Comparison of ENCODE assay signal across 8 cellular contexts in the genomic region with DNA sequence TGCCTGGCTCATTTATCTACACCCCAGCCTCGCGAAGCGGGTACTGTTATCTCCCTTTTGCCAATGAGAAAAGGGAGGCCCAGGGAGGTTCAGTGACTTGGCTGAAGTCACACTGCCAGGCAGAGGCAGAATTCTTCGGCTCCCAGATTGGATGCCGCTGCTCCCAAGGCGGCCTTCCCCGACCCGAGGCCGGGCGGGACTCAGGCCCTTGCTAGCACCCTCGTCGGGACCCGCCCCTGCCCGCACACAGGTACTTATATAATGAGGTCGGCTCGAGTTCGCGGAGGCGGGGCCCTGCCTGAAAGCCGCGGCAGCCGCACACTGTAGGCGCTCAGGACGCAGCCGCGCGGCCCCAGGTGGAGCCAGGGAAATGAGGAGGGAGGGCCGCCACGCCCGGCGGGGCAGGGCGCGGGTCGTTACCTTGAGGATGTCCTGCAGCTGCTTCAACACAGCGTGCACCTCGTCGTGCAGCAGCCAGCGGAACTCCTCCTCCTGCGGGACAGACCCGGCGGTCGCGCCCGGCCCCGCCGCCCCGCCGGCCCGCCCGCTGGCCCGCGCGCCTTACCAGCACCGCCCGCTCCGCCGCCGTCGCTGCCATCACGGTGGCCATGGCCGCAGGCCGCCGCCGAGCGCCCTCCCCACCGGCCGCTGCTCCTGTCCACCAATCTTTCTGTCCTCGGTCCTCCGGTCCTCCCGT. TPM values are rescaled to one million over a fixed set of nuclear protein-coding genes. Genes with fewer than 3 reads are reported as not detected.
DNase-seq lines count a peak whose midpoint lies in the region; ATAC-seq, FAIRE-seq and TF ChIP-seq lines count a peak whose summit lies in the region.

A gene with protein sequence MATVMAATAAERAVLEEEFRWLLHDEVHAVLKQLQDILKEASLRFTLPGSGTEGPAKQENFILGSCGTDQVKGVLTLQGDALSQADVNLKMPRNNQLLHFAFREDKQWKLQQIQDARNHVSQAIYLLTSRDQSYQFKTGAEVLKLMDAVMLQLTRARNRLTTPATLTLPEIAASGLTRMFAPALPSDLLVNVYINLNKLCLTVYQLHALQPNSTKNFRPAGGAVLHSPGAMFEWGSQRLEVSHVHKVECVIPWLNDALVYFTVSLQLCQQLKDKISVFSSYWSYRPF (minus strand): TSS at position 672 of the 697 bp plus-strand sequence. CDS start 62 bp downstream, at position 610.

- POLR2A ChIA-PET in activated CD4-positive, alpha-beta memory T cell treated with anti-CD3 and anti-CD28 coated beads for 36 hours (lab: Charles Lee): interaction anchor here (1.5 kb wide), 2 partner anchors 33 to 68 kb away, joined by 3 to 5 read pairs; a partner anchor contains a TSS

- intact Hi-C loops in activated CD4-positive, alpha-beta memory T cell treated with anti-CD3 and anti-CD28 coated beads for 36 hours (cut with micrococcal nuclease): loop anchor here (1.0 to 2.0 kb wide), 4 partner anchors 34 to 109 kb away; a partner anchor contains a TSS

- peak; percentile 80 for FAIRE-seq in GM19239 (lab: Jason Lieb, UNC)

- no peak for TF ChIP-seq CTCF in BE2C (IDR thresholded peaks at IDR 0.05; ENCODE audit: low read depth, low read length)
- TF ChIP-seq CTCF in lung (IDR thresholded peaks at IDR 0.05; ENCODE audit: control extremely low read depth, extremely low read depth): no peak

- peaks cover 6% of the 10 kb centered on the region for H3K36me3 Mint-ChIP-seq in activated CD4-positive, alpha-beta memory T cell treated with anti-CD3 and anti-CD28 coated beads for 36 hours

- H3K27ac Mint-ChIP-seq in activated CD4-positive, alpha-beta memory T cell treated with anti-CD3 and anti-CD28 coated beads for 36 hours: peak within 1 kb of the TSS; percentile 38

- ATAC-seq in HG03439 (IDR thresholded peaks at IDR 0.05; ENCODE audit: unreplicated experiment) (peak; percentile 54), lung (ENCODE audit: insufficient read depth, low FRiP score) (peak; percentile 38)

- H3K4me3 ChIP-seq in BE2C (ENCODE audit: low read depth, low read length): peak within 1 kb of the TSS; percentile 80
- peak within 1 kb of the TSS; percentile 75 to 81 for H3K4me3 ChIP-seq in duodenal mucosa (ENCODE audit: low read depth in 1 of 2, low read length in 2 of 2)
- H3K4me3 ChIP-seq in lung: peak within 1 kb of the TSS; percentile 68

- peaks cover 11% of the 10 kb centered on the region for H3K4me1 ChIP-seq in BE2C
- peaks cover 27 to 32% of the 10 kb centered on the region in 2 donors for H3K4me1 ChIP-seq in duodenal mucosa (ENCODE audit: control insufficient read depth in 1 of 2, insufficient read depth in 2 of 2, low read length in 2 of 2)
- H3K4me1 ChIP-seq in lung (ENCODE audit: control insufficient read depth in 2 of 2, insufficient read depth in 2 of 2, low read length in 2 of 2): peaks cover 0 to 14% of the 10 kb centered on the region in 2 donors

- peaks cover 14% of the 10 kb centered on the region for H3K36me3 ChIP-seq in BE2C
- H3K36me3 ChIP-seq in duodenal mucosa (ENCODE audit: control insufficient read depth in 1 of 2, insufficient read depth in 2 of 2, low read length in 2 of 2): peaks cover 0 to 36% of the 10 kb centered on the region in 2 donors
- H3K36me3 ChIP-seq in lung (ENCODE audit: control insufficient read depth in 2 of 2, insufficient read depth in 2 of 2, low read length in 2 of 2): peaks cover 5 to 36% of the 10 kb centered on the region in 2 donors

- WGBS in lung, 2 donors: 0 to 1% methylated on average over 41 to 70 of the region's 70 CpGs

- no peaks in the 10 kb centered on the region for H3K27me3 ChIP-seq in BE2C
- H3K27me3 ChIP-seq in duodenal mucosa (ENCODE audit: control insufficient read depth in 1 of 2, insufficient read depth in 2 of 2, low read length in 2 of 2): no peaks in the 10 kb centered on the region
- H3K27me3 ChIP-seq in lung (ENCODE audit: control insufficient read depth, insufficient read depth): no peaks in the 10 kb centered on the region

- H3K27ac ChIP-seq in duodenal mucosa (ENCODE audit: low read depth, low read length) (peak within 1 kb of the TSS; percentile 89), lung (ENCODE audit: low read depth in 1 of 2, low read length in 1 of 2) (peak within 1 kb of the TSS; percentile 86 to 90)

- peak; percentile 61 for DNase-seq in BE2C
- DNase-seq in GM19239 (ENCODE audit: insufficient read length, low spot score): peak; percentile 65
- DNase-seq in NCI-H510A treated with DMSO at 0.1 percent for 48 hours (lab: John Stamatoyannopoulos, UW): peak; percentile 84
- peak; percentile 83 for DNase-seq in activated CD4-positive, alpha-beta memory T cell treated with anti-CD3 and anti-CD28 coated beads for 36 hours
- peak; percentile 88 for DNase-seq in lung (ENCODE audit: low spot score)
- DNase-seq in stimulated activated CD4-positive, alpha-beta T cell treated with anti-CD3 and anti-CD28 coated beads, TNF-alpha, amount 100 ng/mL, for 24 hours (ENCODE audit: low read depth in 3 of 3): peak; percentile 39 to 75 (median 50)

- peaks cover 9% of the 10 kb centered on the region for H3K4me1 Mint-ChIP-seq in activated CD4-positive, alpha-beta memory T cell treated with anti-CD3 and anti-CD28 coated beads for 36 hours (ENCODE audit: low read depth)

- CTCF ChIA-PET in activated CD4-positive, alpha-beta memory T cell treated with anti-CD3 and anti-CD28 coated beads for 36 hours (lab: Charles Lee): interaction anchor here (0.6 to 1.9 kb wide), 4 partner anchors 10 to 68 kb away, joined by 3 to 4 read pairs (median 4); a partner anchor contains a TSS

- H3K4me3 Mint-ChIP-seq in activated CD4-positive, alpha-beta memory T cell treated with anti-CD3 and anti-CD28 coated beads for 36 hours: peak within 1 kb of the TSS; percentile 75

- peak within 1 kb of the TSS; percentile 73 to 88 for H3K9ac ChIP-seq in duodenal mucosa (ENCODE audit: low read depth in 1 of 2, low read length in 2 of 2)

- H3K9me3 ChIP-seq in BE2C (no peaks in the 10 kb centered on the region), duodenal mucosa (ENCODE audit: control insufficient read depth in 1 of 2, low read length in 2 of 2) (no peaks in the 10 kb centered on the region), lung (ENCODE audit: control insufficient read depth in 2 of 2, insufficient read depth in 1 of 2, low read length in 1 of 2) (no peaks in the 10 kb centered on the region)

- H3K9me3 Mint-ChIP-seq in activated CD4-positive, alpha-beta memory T cell treated with anti-CD3 and anti-CD28 coated beads for 36 hours: no peaks in the 10 kb centered on the region

- no peaks in the 10 kb centered on the region for H3K27me3 Mint-ChIP-seq in activated CD4-positive, alpha-beta memory T cell treated with anti-CD3 and anti-CD28 coated beads for 36 hours

RNA-seq across cellular contexts. Expression of the gene that starts here (rescaled TPM):
- polyA plus RNA-seq in BE2C (2012; ENCODE audit: insufficient read depth, insufficient read length, low read depth): 246 TPM
- 1 to 10 TPM; 6.2 to 6.3 TPM for total RNA-seq in activated CD4-positive, alpha-beta memory T cell treated with anti-CD3 and anti-CD28 coated beads for 36 hours
- total RNA-seq in lung: 10 to 100 TPM; 14.6 to 37.1 TPM
- polyA plus RNA-seq in lung: 10 to 100 TPM; 28.4 to 32.6 TPM

Comparison
In these comparisons a context has a peak if more than half of its experiments do, and no peak if none do; other contexts are left out.
1. Peak in every context shown above with its lines: DNase-seq, ATAC-seq, H3K4me3 ChIP-seq and H3K27ac ChIP-seq.